ENCODE assay signal across 12 cellular contexts in the genomic region with DNA sequence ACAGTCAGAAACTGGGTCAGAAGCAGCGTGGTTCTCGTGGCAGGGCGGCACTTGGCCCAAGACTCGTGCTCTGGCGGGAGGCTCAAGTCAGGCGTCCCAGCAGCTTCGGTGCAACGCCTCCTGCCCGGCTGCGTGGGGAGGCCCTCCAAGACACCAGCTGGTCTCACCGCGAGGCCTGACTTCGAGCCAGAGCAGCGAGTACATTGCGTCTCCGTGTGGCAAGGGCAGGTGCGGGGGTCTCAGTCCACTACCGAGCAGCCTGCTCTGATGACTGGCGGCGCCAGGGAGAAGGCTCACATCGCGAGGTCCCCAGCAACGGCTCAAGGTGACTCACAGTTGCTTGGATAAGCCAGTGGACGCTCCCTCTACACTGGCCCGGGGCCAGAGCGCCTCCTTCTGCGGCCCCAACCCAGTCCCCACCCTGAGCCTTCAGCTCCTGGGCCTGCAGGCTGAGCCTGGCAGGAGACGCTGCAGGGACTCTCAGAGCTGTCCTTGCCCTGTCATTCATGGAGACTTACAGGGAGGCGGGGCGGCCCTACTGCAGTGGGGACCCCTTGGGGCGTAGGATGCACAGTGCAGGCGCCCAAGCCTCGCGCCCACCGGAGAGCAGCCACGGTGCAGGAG. TPM values are rescaled to one million over a fixed set of nuclear protein-coding genes. Genes with fewer than 3 reads are reported as not detected.
DNase-seq lines count a peak whose midpoint lies in the region; ATAC-seq and TF ChIP-seq lines count a peak whose summit lies in the region.
"Had no signal": no experiment of that assay in that cellular context is flagged by ENCODE, and none has a peak within 500 bp of the region (broad histone marks: within the 10 kb centered on the region; RNA-seq: fewer than 3 reads in every experiment).

No MANE protein-coding gene starts in this region.

- no peak for TF ChIP-seq POLR2A in breast epithelium (IDR thresholded peaks at IDR 0.05)
- peak in 1 of 2 donors; percentile 1 for TF ChIP-seq POLR2A in uterus (IDR thresholded peaks at IDR 0.05)

- H3K27ac ChIP-seq in breast epithelium (peak overlapping the region in 1 of 2 donors; percentile 75), uterus (peak overlapping the region; percentile 69 to 95)

- H3K4me1 Mint-ChIP-seq in activated T-cell treated with anti-CD3 and anti-CD28 coated beads, Interleukin-2, amount 50 U/mL, for 4 hours (ENCODE audit: low read depth): no peaks in the 10 kb centered on the region
- H3K4me1 Mint-ChIP-seq in activated T-cell treated with anti-CD3 and anti-CD28 coated beads, Interleukin-2, amount 50 U/mL, for 72 hours (ENCODE audit: low read depth): no peaks in the 10 kb centered on the region
- H3K4me1 Mint-ChIP-seq: B cell, natural killer cell had no signal

- H3K36me3 Mint-ChIP-seq in activated T-cell treated with anti-CD3 and anti-CD28 coated beads, Interleukin-2, amount 50 U/mL, for 4 hours (ENCODE audit: insufficient read depth): peaks cover 22% of the 10 kb centered on the region
- H3K36me3 Mint-ChIP-seq in activated T-cell treated with anti-CD3 and anti-CD28 coated beads, Interleukin-2, amount 50 U/mL, for 72 hours (ENCODE audit: insufficient read depth in 2 of 2): peaks cover 0 to 4% of the 10 kb centered on the region in 2 donors
- H3K36me3 Mint-ChIP-seq: natural killer cell had no signal

- peak overlapping the region; percentile 10 to 64 (median 45) for H3K4me3 ChIP-seq in breast epithelium
- H3K4me3 ChIP-seq in uterus: peak overlapping the region in 1 of 2 donors; percentile 14

- H3K9me3 ChIP-seq in breast epithelium: no peaks in the 10 kb centered on the region
- no peaks in the 10 kb centered on the region for H3K9me3 ChIP-seq in uterus

- no peaks in the 10 kb centered on the region for H3K27me3 ChIP-seq in breast epithelium
- no peaks in the 10 kb centered on the region for H3K27me3 ChIP-seq in uterus

- intact Hi-C loops in breast epithelium (cut with DNase I; ENCODE audit: low total_unique reads) (no loop called here), uterus (cut with DNase I; ENCODE audit: low total_unique reads) (no loop called here)

- no peaks in the 10 kb centered on the region for H3K9me3 Mint-ChIP-seq in activated T-cell treated with anti-CD3 and anti-CD28 coated beads, Interleukin-2, amount 50 U/mL, for 4 hours
- no peaks in the 10 kb centered on the region for H3K9me3 Mint-ChIP-seq in activated T-cell treated with anti-CD3 and anti-CD28 coated beads, Interleukin-2, amount 50 U/mL, for 72 hours
- H3K9me3 Mint-ChIP-seq: activated T-helper 2 cell treated with anti-CD3 and anti-CD28 coated beads, Interferon-gamma antibody, Interleukin-2, Interleukin-4, amounts not matched to agents 10 μg/mL and 5 μg/mL and 100 μg/mL, durations not matched to agents 14 hours and 24 hours and 36 hours; natural killer cell had no signal

- H3K36me3 ChIP-seq in breast epithelium: peaks cover under 1% of the 10 kb centered on the region
- H3K36me3 ChIP-seq in uterus: no peaks in the 10 kb centered on the region

- no peak overlapping the region for H3K27ac Mint-ChIP-seq in activated T-cell treated with anti-CD3 and anti-CD28 coated beads, Interleukin-2, amount 50 U/mL, for 72 hours
- H3K27ac Mint-ChIP-seq: activated T-helper 2 cell treated with anti-CD3 and anti-CD28 coated beads, Interferon-gamma antibody, Interleukin-2, Interleukin-4, amounts not matched to agents 10 μg/mL and 5 μg/mL and 100 μg/mL, durations not matched to agents 14 hours and 24 hours and 36 hours; B cell had no signal

- TF ChIP-seq CTCF in breast epithelium (IDR thresholded peaks at IDR 0.05) (no peak), uterus (IDR thresholded peaks at IDR 0.05) (no peak)

- ATAC-seq in activated T-cell treated with anti-CD3 and anti-CD28 coated beads, Interleukin-2, amount 50 U/mL, for 4 hours: peak; percentile 24 to 29
- ATAC-seq in activated T-cell treated with anti-CD3 and anti-CD28 coated beads, Interleukin-2, amount 50 U/mL, for 72 hours (replicated peaks in 1 of 2): no peak
- no peak for ATAC-seq in GM21529 (IDR thresholded peaks at IDR 0.05; ENCODE audit: unreplicated experiment)
- no peak for ATAC-seq in HG02588 (IDR thresholded peaks at IDR 0.05; ENCODE audit: unreplicated experiment)

- no peaks in the 10 kb centered on the region for H3K27me3 Mint-ChIP-seq in activated T-cell treated with anti-CD3 and anti-CD28 coated beads, Interleukin-2, amount 50 U/mL, for 4 hours (ENCODE audit: low read depth)
- no peaks in the 10 kb centered on the region for H3K27me3 Mint-ChIP-seq in activated T-cell treated with anti-CD3 and anti-CD28 coated beads, Interleukin-2, amount 50 U/mL, for 72 hours (ENCODE audit: low read depth)
- H3K27me3 Mint-ChIP-seq: B cell had no signal

- no peak overlapping the region for H3K4me3 Mint-ChIP-seq in activated T-cell treated with anti-CD3 and anti-CD28 coated beads, Interleukin-2, amount 50 U/mL, for 4 hours
- H3K4me3 Mint-ChIP-seq in activated T-cell treated with anti-CD3 and anti-CD28 coated beads, Interleukin-2, amount 50 U/mL, for 72 hours: no peak overlapping the region
- H3K4me3 Mint-ChIP-seq: B cell had no signal

- no peaks in the 10 kb centered on the region for H3K4me1 ChIP-seq in breast epithelium
- peaks cover 8 to 32% of the 10 kb centered on the region in 2 donors for H3K4me1 ChIP-seq in uterus

- DNase-seq in activated T-cell treated with anti-CD3 and anti-CD28 coated beads, Interleukin-2, amount 50 U/mL, for 4 hours: no peak
- no peak for DNase-seq in activated T-cell treated with anti-CD3 and anti-CD28 coated beads, Interleukin-2, amount 50 U/mL, for 72 hours
- DNase-seq in breast epithelium (ENCODE audit: low spot score in 2 of 2): no peak
- DNase-seq in left kidney (ENCODE audit: low read depth, low spot score): peak; percentile 76
- peak; percentile 62 to 77 for DNase-seq in uterus
- no peak for DNase-seq in GDM1 (lab: John Stamatoyannopoulos, UW)
- DNase-seq: MM.1S, natural killer cell had no signal

RNA-seq across cellular contexts. Expression of a gene that starts 41.9 kb away (rescaled TPM):
- 10 to 100 TPM; 38.8 to 58.6 (median 49.9) TPM for total RNA-seq in activated T-cell treated with anti-CD3 and anti-CD28 coated beads, Interleukin-2, amount 50 U/mL, for 4 hours
- 10 to 100 TPM; 33.6 to 43.5 TPM for total RNA-seq in activated T-cell treated with anti-CD3 and anti-CD28 coated beads, Interleukin-2, amount 50 U/mL, for 72 hours
- total RNA-seq in breast epithelium (10 to 100 TPM in 1 of 3 donors, 1 to 10 TPM in 2; 3.7 to 10.5 (median 7.9) TPM), uterus (10 to 100 TPM in 3 of 4 donors, 1 to 10 TPM in 1; 1.0 to 45.2 (median 28.7) TPM)

RNA-seq across cellular contexts. Expression of a gene that starts 42.5 kb away (rescaled TPM):
- total RNA-seq in activated T-cell treated with anti-CD3 and anti-CD28 coated beads, Interleukin-2, amount 50 U/mL, for 4 hours: 10 to 100 TPM; 52.3 to 69.3 (median 52.3) TPM
- 10 to 100 TPM; 12.0 to 15.9 TPM for total RNA-seq in activated T-cell treated with anti-CD3 and anti-CD28 coated beads, Interleukin-2, amount 50 U/mL, for 72 hours
- total RNA-seq in breast epithelium (10 to 100 TPM; 14.1 to 29.8 (median 23.6) TPM), uterus (10 to 100 TPM in 2 of 4 donors, 1 to 10 TPM in 2; 5.6 to 34.3 (median 13.3) TPM)

Comparison
In these comparisons a context has a peak if more than half of its experiments do, and no peak if none do; other contexts are left out.
1. ATAC-seq: peak in activated T-cell treated with anti-CD3 and anti-CD28 coated beads, Interleukin-2, amount 50 U/mL, for 4 hours (2 of 2); none in activated T-cell treated with anti-CD3 and anti-CD28 coated beads, Interleukin-2, amount 50 U/mL, for 72 hours (0 of 2), GM21529 (single experiment) and HG02588 (single experiment).
2. DNase-seq: peak in left kidney (single experiment) and uterus (2 of 2); none in activated T-cell treated with anti-CD3 and anti-CD28 coated beads, Interleukin-2, amount 50 U/mL, for 4 hours (single experiment), activated T-cell treated with anti-CD3 and anti-CD28 coated beads, Interleukin-2, amount 50 U/mL, for 72 hours (0 of 2), breast epithelium (0 of 2) and GDM1 (single experiment).